ENCODE assay signal across 8 cellular contexts in the genomic region with DNA sequence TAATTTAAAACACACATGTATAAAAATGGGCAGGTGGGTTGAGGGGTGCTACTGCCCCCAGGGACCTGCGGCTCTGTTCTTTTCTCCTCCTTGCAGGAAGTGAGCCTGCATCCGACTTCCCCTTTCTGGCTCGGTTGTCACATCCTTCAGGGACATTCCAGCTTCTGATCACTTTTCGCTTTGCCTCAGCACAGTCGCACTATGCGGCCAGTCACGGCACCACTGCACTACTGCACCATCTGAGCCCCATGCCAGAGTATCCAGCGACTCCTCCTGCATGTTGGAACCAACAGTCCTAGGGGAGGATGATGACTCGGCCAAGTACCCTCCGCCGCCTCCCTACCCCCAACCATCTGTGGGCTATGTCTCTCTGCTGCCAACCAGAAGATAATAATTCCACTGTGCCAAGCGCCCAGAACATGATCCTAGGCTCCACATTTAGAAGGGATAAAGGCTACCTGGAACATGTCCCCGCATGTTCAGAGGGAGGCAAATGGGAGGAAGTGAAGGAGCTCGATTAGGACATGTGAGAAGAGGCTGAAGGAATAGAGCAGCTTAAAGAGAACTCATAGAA. TPM values are rescaled to one million over a fixed set of nuclear protein-coding genes. Genes with fewer than 3 reads are reported as not detected.
DNase-seq lines count a peak whose midpoint lies in the region; ATAC-seq and TF ChIP-seq lines count a peak whose summit lies in the region.

No MANE protein-coding gene starts in this region.

- ATAC-seq in GM19452 (IDR thresholded peaks at IDR 0.05; ENCODE audit: unreplicated experiment): peak; percentile 46
- peak; percentile 22 for ATAC-seq in HG03558 (IDR thresholded peaks at IDR 0.05; ENCODE audit: extremely low read depth, unreplicated experiment)
- no peak for ATAC-seq in HG03025 (IDR thresholded peaks at IDR 0.05; ENCODE audit: low FRiP score, unreplicated experiment)

- H3K4me1 ChIP-seq in hepatocyte (ENCODE audit: insufficient read depth) (peaks cover 24% of the 10 kb centered on the region), suprapubic skin (peaks cover 47% of the 10 kb centered on the region), SJCRH30 (peaks cover 63% of the 10 kb centered on the region)

- H3K4me2 ChIP-seq in hepatocyte: peak overlapping the region; percentile 46

- peak overlapping the region; percentile 10 for H3K27ac ChIP-seq in hepatocyte
- H3K27ac ChIP-seq in suprapubic skin: peak overlapping the region; percentile 60
- H3K27ac ChIP-seq in SJCRH30: no peak overlapping the region

- no peak for TF ChIP-seq EP300 in suprapubic skin (IDR thresholded peaks at IDR 0.05)

- no peak for TF ChIP-seq POLR2A in suprapubic skin (IDR thresholded peaks at IDR 0.05)

- peak; percentile 87 for DNase-seq in DMS 273 treated with DMSO at 0.1 percent for 48 hours (lab: John Stamatoyannopoulos, UW)
- DNase-seq in activated CD4-positive, alpha-beta T cell treated with anti-CD3 and anti-CD28 coated beads, Interleukin-2, amount 50 U/mL, for 48 hours: peak; percentile 41 to 57
- no peak for DNase-seq in hepatocyte (ENCODE audit: low spot score)
- DNase-seq in suprapubic skin (ENCODE audit: low spot score in 2 of 2): no peak
- no peak for DNase-seq in SJCRH30

- H3K79me2 ChIP-seq in hepatocyte: peaks cover 85% of the 10 kb centered on the region

- H2AFZ ChIP-seq in hepatocyte: no peak overlapping the region

- WGBS in hepatocyte (ENCODE audit: low lambda C conversion rate, missing lambda C conversion rate): 95% methylated on average over 14 of the region's 14 CpGs
- 61% methylated on average over 14 of the region's 14 CpGs for WGBS in suprapubic skin

- H3K27me3 ChIP-seq in hepatocyte: no peaks in the 10 kb centered on the region
- H3K27me3 ChIP-seq in suprapubic skin: no peaks in the 10 kb centered on the region
- H3K27me3 ChIP-seq in SJCRH30: no peaks in the 10 kb centered on the region

- H3K36me3 ChIP-seq in hepatocyte (replicated peaks; ENCODE audit: insufficient read depth, low read depth) (no peaks in the 10 kb centered on the region), suprapubic skin (no peaks in the 10 kb centered on the region), SJCRH30 (peaks cover 84% of the 10 kb centered on the region)

- no peak for TF ChIP-seq CTCF in hepatocyte (IDR thresholded peaks at IDR 0.05; ENCODE audit: poor library complexity)
- TF ChIP-seq CTCF in suprapubic skin (IDR thresholded peaks at IDR 0.05): no peak

- H3K4me3 ChIP-seq in hepatocyte: no peak overlapping the region
- no peak overlapping the region for H3K4me3 ChIP-seq in suprapubic skin
- H3K4me3 ChIP-seq in SJCRH30: no peak overlapping the region

- H4K20me1 ChIP-seq in hepatocyte (ENCODE audit: insufficient read depth, poor library complexity, severe bottlenecking): peaks cover 12% of the 10 kb centered on the region

- H3K9me3 ChIP-seq in hepatocyte (ENCODE audit: low read depth): no peaks in the 10 kb centered on the region
- no peaks in the 10 kb centered on the region for H3K9me3 ChIP-seq in suprapubic skin
- H3K9me3 ChIP-seq in SJCRH30 (replicated peaks): no peaks in the 10 kb centered on the region

- H3K9me2 ChIP-seq in hepatocyte (replicated peaks; ENCODE audit: insufficient read depth): no peaks in the 10 kb centered on the region

RNA-seq across cellular contexts. Expression of a gene that starts 17.6 kb away (rescaled TPM):
- 19.3 and 26.4 TPM in 2 replicates for total RNA-seq in hepatocyte
- polyA plus RNA-seq in hepatocyte: 31.7 and 33.0 TPM in 2 replicates
- total RNA-seq in suprapubic skin: 10 to 100 TPM in 3 of 4 donors, 1 to 10 TPM in 1; 9.0 to 38.0 (median 23.5) TPM
- 176 and 177 TPM in 2 replicates for total RNA-seq in SJCRH30 (2014; rRNA removed; shearing (Covaris generic))

Comparison
In these comparisons a context has a peak if more than half of its experiments do, and no peak if none do; other contexts are left out.
1. DNase-seq: peak in DMS 273 treated with DMSO at 0.1 percent for 48 hours (single experiment) and activated CD4-positive, alpha-beta T cell treated with anti-CD3 and anti-CD28 coated beads, Interleukin-2, amount 50 U/mL, for 48 hours (2 of 2); none in hepatocyte (single experiment), suprapubic skin (0 of 2) and SJCRH30 (0 of 2).